1 cellular context compared by ENCODE assay signal in genomic region chr12:48677782-48678181, GRCh38.
TF ChIP-seq lines count a peak whose summit lies in the region.

No MANE protein-coding gene starts in this region.

TF ChIP-seq in GM12878, 131 proteins besides CTCF, POLR2A, EP300 and RAD21:
- no peak for TF ChIP-seq NFIC (IDR thresholded peaks at IDR 0.05; ENCODE audit: low read depth, low read length)
- TF ChIP-seq SRF (IDR thresholded peaks at IDR 0.05; ENCODE audit: low read depth in 2 of 2, low read length in 2 of 2): no peak
- no peak for TF ChIP-seq POU2F2 (IDR thresholded peaks at IDR 0.05; ENCODE audit: borderline replicate concordance, low read depth, low read length)
